In the genomic region with DNA sequence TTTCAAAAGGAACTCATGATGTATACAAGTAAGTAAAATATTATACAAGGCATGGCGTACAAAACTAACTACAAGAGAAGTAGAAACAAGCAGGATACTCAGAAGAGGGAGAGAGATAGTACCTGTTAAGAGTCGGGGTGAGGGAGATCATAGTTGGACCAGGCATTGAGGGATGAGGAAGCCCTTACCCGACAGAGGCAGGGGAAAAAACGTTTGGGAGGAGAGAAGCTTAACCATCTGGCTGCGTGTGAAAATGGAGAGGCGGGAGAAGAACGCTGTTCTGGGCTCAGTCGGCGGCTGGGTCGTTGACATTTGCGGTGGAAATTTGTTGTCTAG, we compare ENCODE assay signal across 9 cellular contexts. TPM values are rescaled to one million over a fixed set of nuclear protein-coding genes. Genes with fewer than 3 reads are reported as not detected.
DNase-seq lines count a peak whose midpoint lies in the region; ATAC-seq and TF ChIP-seq lines count a peak whose summit lies in the region.
"Had no signal": no experiment of that assay in that cellular context is flagged by ENCODE, and none has a peak within 500 bp of the region (broad histone marks: within the 10 kb centered on the region; RNA-seq: fewer than 3 reads in every experiment).

No MANE protein-coding gene starts in this region.

- no peaks in the 10 kb centered on the region for H3K9me3 ChIP-seq in T-helper 17 cell (ENCODE audit: control insufficient read depth, low read length, poor library complexity, severe bottlenecking)
- no peaks in the 10 kb centered on the region for H3K9me3 ChIP-seq in fibroblast of lung (ENCODE audit: control insufficient read depth, insufficient read depth, low read depth, low read length)
- H3K9me3 ChIP-seq in suprapubic skin: no peaks in the 10 kb centered on the region
- H3K9me3 ChIP-seq: spleen had no signal

- H3K4me1 ChIP-seq in fibroblast of lung (ENCODE audit: control insufficient read depth, extremely low read depth, insufficient read depth, low read length): peaks cover 12% of the 10 kb centered on the region
- peaks cover 30% of the 10 kb centered on the region for H3K4me1 ChIP-seq in suprapubic skin

- peaks cover 38% of the 10 kb centered on the region for H3K4me1 Mint-ChIP-seq in activated naive CD4-positive, alpha-beta T cell treated with anti-CD3 and anti-CD28 coated beads, Interleukin-2, amount 10 ng/mL, durations not matched to agents 7 days and 5 days
- peaks cover 38% of the 10 kb centered on the region for H3K4me1 Mint-ChIP-seq in T-helper 17 cell

- H3K27me3 ChIP-seq in fibroblast of lung (ENCODE audit: control insufficient read depth, insufficient read depth, low read length) (peaks cover 11% of the 10 kb centered on the region), suprapubic skin (no peaks in the 10 kb centered on the region)

- TF ChIP-seq POLR2A in suprapubic skin (IDR thresholded peaks at IDR 0.05): no peak

- H3K27me3 Mint-ChIP-seq in activated naive CD4-positive, alpha-beta T cell treated with anti-CD3 and anti-CD28 coated beads, Interleukin-2, amount 10 ng/mL, durations not matched to agents 7 days and 5 days: peaks cover 47% of the 10 kb centered on the region
- peaks cover 33% of the 10 kb centered on the region for H3K27me3 Mint-ChIP-seq in T-helper 17 cell

- no peaks in the 10 kb centered on the region for H4K20me1 ChIP-seq in fibroblast of lung (ENCODE audit: control insufficient read depth, extremely low read depth, insufficient read depth, low read length)

- 46% methylated on average over 11 of the region's 11 CpGs for WGBS in suprapubic skin

- peak overlapping the region; percentile 66 for H3K4me2 ChIP-seq in fibroblast of lung (ENCODE audit: extremely low read depth, insufficient read depth, low read length)

- H3K36me3 ChIP-seq in fibroblast of lung (ENCODE audit: control insufficient read depth, insufficient read depth, low read length) (no peaks in the 10 kb centered on the region), suprapubic skin (no peaks in the 10 kb centered on the region)
- H3K36me3 ChIP-seq: spleen had no signal

- DNase-seq in activated naive CD4-positive, alpha-beta T cell treated with anti-CD3 and anti-CD28 coated beads, Interleukin-2, amount 10 ng/mL, durations not matched to agents 7 days and 5 days: no peak
- DNase-seq in activated naive CD4-positive, alpha-beta T cell (lab: John Stamatoyannopoulos, UW): no peak
- no peak for DNase-seq in T-helper 17 cell
- DNase-seq in fibroblast of lung (ENCODE audit: low read depth in 2 of 2): no peak
- DNase-seq in suprapubic skin (ENCODE audit: low spot score in 2 of 2): no peak
- DNase-seq in NCI-H2227 (lab: John Stamatoyannopoulos, UW; ENCODE audit: unreplicated experiment): no peak
- DNase-seq in LoVo (ENCODE audit: low spot score): no peak
- DNase-seq in NCI-H345 treated with DMSO at 0.1 percent for 48 hours (lab: John Stamatoyannopoulos, UW; ENCODE audit: unreplicated experiment): no peak

- peaks cover 28% of the 10 kb centered on the region for H3K79me2 ChIP-seq in fibroblast of lung (ENCODE audit: control insufficient read depth, insufficient read depth, low read length)

- TF ChIP-seq EP300 in suprapubic skin (IDR thresholded peaks at IDR 0.05): no peak

- no peak overlapping the region for H3K9ac ChIP-seq in fibroblast of lung (ENCODE audit: insufficient read depth, low read length)

- peak overlapping the region; percentile 1 for H3K27ac Mint-ChIP-seq in activated naive CD4-positive, alpha-beta T cell treated with anti-CD3 and anti-CD28 coated beads, Interleukin-2, amount 10 ng/mL, durations not matched to agents 7 days and 5 days
- peak overlapping the region; percentile 92 for H3K27ac Mint-ChIP-seq in T-helper 17 cell

- H3K9me3 Mint-ChIP-seq in activated naive CD4-positive, alpha-beta T cell treated with anti-CD3 and anti-CD28 coated beads, Interleukin-2, amount 10 ng/mL, durations not matched to agents 7 days and 5 days: no peaks in the 10 kb centered on the region

- TF ChIP-seq CTCF in fibroblast of lung (conservative IDR thresholded peaks at IDR 0.05 in 1 of 2, IDR thresholded peaks at IDR 0.05 in 1 of 2; ENCODE audit: low read depth in 1 of 2, low read length in 2 of 2): no peak
- TF ChIP-seq CTCF in suprapubic skin (IDR thresholded peaks at IDR 0.05): no peak

- ATAC-seq in T-helper 17 cell: no peak

- H3K36me3 Mint-ChIP-seq in activated naive CD4-positive, alpha-beta T cell treated with anti-CD3 and anti-CD28 coated beads, Interleukin-2, amount 10 ng/mL, durations not matched to agents 7 days and 5 days: peaks cover 11% of the 10 kb centered on the region
- peaks cover 4% of the 10 kb centered on the region for H3K36me3 Mint-ChIP-seq in T-helper 17 cell (ENCODE audit: low read depth)

- peak overlapping the region in 1 of 4 experiments; percentile 15 for H3K4me3 ChIP-seq in fibroblast of lung (replicated peaks in 1 of 4; ENCODE audit: control extremely low read depth in 1 of 4, insufficient read depth in 1 of 4, low read depth in 3 of 4, low read length in 4 of 4)
- peak overlapping the region; percentile 67 for H3K4me3 ChIP-seq in suprapubic skin

- peak overlapping the region; percentile 66 for H2AFZ ChIP-seq in fibroblast of lung (ENCODE audit: low read length)

- CTCF ChIA-PET in activated naive CD4-positive, alpha-beta T cell treated with anti-CD3 and anti-CD28 coated beads, Interleukin-2, amount 10 ng/mL, durations not matched to agents 7 days and 5 days (lab: Charles Lee): interaction anchor here (0.7 to 14.0 kb wide), 15 partner anchors 9 to 852 kb away, joined by 3 to 370 read pairs (median 5); a partner anchor contains a TSS

- peak overlapping the region; percentile 66 for H3K4me3 Mint-ChIP-seq in activated naive CD4-positive, alpha-beta T cell treated with anti-CD3 and anti-CD28 coated beads, Interleukin-2, amount 10 ng/mL, durations not matched to agents 7 days and 5 days
- H3K4me3 Mint-ChIP-seq in T-helper 17 cell: peak overlapping the region; percentile 96

- H3K27ac ChIP-seq in fibroblast of lung (ENCODE audit: insufficient read depth, low read length): no peak overlapping the region
- no peak overlapping the region for H3K27ac ChIP-seq in suprapubic skin

RNA-seq across cellular contexts. Expression of a gene that starts 0.6 kb away (rescaled TPM):
- total RNA-seq in T-helper 17 cell: 10 to 100 TPM; 17.0 to 19.7 TPM
- total RNA-seq in fibroblast of lung: 17.2 and 22.5 TPM in 2 replicates
- polyA plus RNA-seq in fibroblast of lung: 13.6 and 15.0 TPM in 2 replicates
- 11.2 and 12.9 TPM in 2 replicates for polyA plus RNA-seq in fibroblast of lung (2012)
- 44.6 and 47.4 TPM in 2 replicates for polyA minus RNA-seq in fibroblast of lung (ENCODE audit: low replicate concordance)
- total RNA-seq in suprapubic skin: 1 to 10 TPM; 3.2 to 8.4 (median 6.7) TPM

RNA-seq across cellular contexts. Expression of a gene that starts 33.6 kb away (rescaled TPM):
- total RNA-seq in T-helper 17 cell (100 to 1,000 TPM; 325 to 376 TPM), fibroblast of lung (369 and 432 TPM in 2 replicates), suprapubic skin (100 to 1,000 TPM; 292 to 468 (median 377) TPM)
- polyA plus RNA-seq in fibroblast of lung: 830 and 879 TPM in 2 replicates
- polyA plus RNA-seq in fibroblast of lung (2012): 399 and 442 TPM in 2 replicates
- polyA minus RNA-seq in fibroblast of lung (ENCODE audit: low replicate concordance): 330 and 380 TPM in 2 replicates
